ENCODE assay signal across 9 cellular contexts in the genomic region with DNA sequence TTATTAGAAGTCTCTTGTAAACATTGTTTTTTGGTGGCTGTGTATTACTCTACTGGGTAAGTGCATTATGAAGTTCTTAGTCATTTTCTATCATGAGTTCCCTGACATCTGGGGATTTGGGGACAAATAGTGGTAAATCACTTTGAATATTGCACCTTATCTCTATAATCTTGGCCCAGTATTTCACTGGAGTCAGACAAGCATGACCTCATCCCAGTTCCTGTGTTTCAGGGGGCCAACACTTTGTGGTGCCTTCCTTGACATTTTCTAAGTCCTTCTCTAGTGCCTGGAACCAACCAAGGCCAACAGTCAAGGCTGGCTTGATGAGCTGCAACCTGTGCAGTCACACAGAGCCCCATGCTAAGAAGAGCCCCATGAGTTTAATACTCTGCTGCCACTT.
"Had no signal": no experiment of that assay in that cellular context is flagged by ENCODE, and none has a peak within 500 bp of the region (broad histone marks: within the 10 kb centered on the region; RNA-seq: fewer than 3 reads in every experiment).

No MANE protein-coding gene starts in this region.

- H3K27me3 ChIP-seq: spleen, upper lobe of right lung had no signal

- H3K36me3 ChIP-seq: lower lobe of right lung, spleen, upper lobe of right lung had no signal

- H3K4me3 ChIP-seq: lower lobe of right lung, spleen, upper lobe of right lung had no signal

- H3K27ac ChIP-seq: lower lobe of right lung, spleen, upper lobe of right lung had no signal

- H3K9me3 ChIP-seq: lower lobe of right lung, spleen, upper lobe of right lung had no signal

- H3K4me1 ChIP-seq: lower lobe of right lung, spleen, upper lobe of right lung had no signal

- DNase-seq: activated CD4-positive, alpha-beta T cell treated with anti-CD3 and anti-CD28 coated beads, Interleukin-2, amount 10 ng/mL, durations not matched to agents 7 days and 5 days; activated naive CD4-positive, alpha-beta T cell treated with Interleukin-2 at 50 U/mL for 16 hours; endodermal cell; left colon; lower lobe of right lung; midbrain; spleen; upper lobe of right lung had no signal

- FAIRE-seq: astrocyte had no signal
